8 cellular contexts compared by ENCODE assay signal in the genomic region with DNA sequence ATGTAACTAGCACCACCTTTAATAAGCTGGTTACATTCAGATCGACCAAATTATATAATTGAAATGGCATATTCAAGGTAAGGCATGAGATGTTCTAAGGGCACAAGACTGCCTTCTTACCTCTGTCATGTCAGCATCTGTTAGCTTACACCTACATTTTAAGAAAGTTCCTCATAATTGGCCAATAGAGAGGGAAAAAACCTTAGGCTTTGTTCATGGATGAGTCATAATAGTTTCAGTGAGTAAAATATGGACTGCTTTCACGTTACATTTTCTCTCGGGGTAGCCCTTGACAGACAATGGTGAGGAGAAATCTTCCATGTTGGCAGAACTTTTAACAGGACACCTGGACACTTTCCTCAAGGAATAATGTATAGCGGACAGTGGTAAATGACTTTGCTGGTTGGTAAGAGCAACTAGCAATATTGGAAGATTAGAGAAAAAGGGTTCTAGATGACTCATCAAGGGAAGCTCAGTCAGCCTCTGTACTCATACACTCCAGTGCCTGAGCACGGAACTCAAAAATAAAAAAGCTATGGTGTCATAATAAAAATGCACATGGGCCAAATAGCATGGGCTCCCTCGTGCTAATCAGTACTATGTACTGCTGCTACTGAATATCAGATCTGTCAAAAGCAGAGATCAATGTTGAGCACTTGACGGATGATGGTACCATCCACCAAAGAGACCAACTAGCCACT.
DNase-seq lines count a peak whose midpoint lies in the region; ATAC-seq and TF ChIP-seq lines count a peak whose summit lies in the region.
"Not testable (repeated sequence)": the region's sequence is repeated elsewhere in the genome, so short reads cannot be mapped to it uniquely, and the experiment has no call there.

No MANE protein-coding gene starts in this region.

- H3K4me3 Mint-ChIP-seq in activated T-cell treated with anti-CD3 and anti-CD28 coated beads, Interleukin-2, amount 50 U/mL, for 4 hours: not testable (repeated sequence)

- peak; percentile 86 for ATAC-seq in GM18858 (IDR thresholded peaks at IDR 0.05; ENCODE audit: unreplicated experiment)
- ATAC-seq in GM21360 (IDR thresholded peaks at IDR 0.05; ENCODE audit: unreplicated experiment): peak; percentile 86
- peak; percentile 69 for ATAC-seq in HG02623 (IDR thresholded peaks at IDR 0.05; ENCODE audit: unreplicated experiment)
- peak; percentile 56 for ATAC-seq in HG03060 (IDR thresholded peaks at IDR 0.05; ENCODE audit: low read depth, unreplicated experiment)
- ATAC-seq in HG03469 (IDR thresholded peaks at IDR 0.05; ENCODE audit: unreplicated experiment): peak; percentile 60
- ATAC-seq in activated T-cell treated with anti-CD3 and anti-CD28 coated beads, Interleukin-2, amount 50 U/mL, for 4 hours: peak; percentile 41 to 53

- not testable (repeated sequence) for H3K36me3 Mint-ChIP-seq in activated T-cell treated with anti-CD3 and anti-CD28 coated beads, Interleukin-2, amount 50 U/mL, for 4 hours (ENCODE audit: insufficient read depth)

- POLR2A ChIA-PET in GM10248 (lab: Yijun Ruan, JAX): not testable (repeated sequence)

- not testable (repeated sequence) for H3K4me3 ChIP-seq in epithelial cell of esophagus (ENCODE audit: low read length)

- H3K4me1 Mint-ChIP-seq in activated T-cell treated with anti-CD3 and anti-CD28 coated beads, Interleukin-2, amount 50 U/mL, for 4 hours (ENCODE audit: low read depth): not testable (repeated sequence)

- DNase-seq in GM10248 (ENCODE audit: extremely low spot score): peak; percentile 3
- not testable (repeated sequence) for DNase-seq in activated T-cell treated with anti-CD3 and anti-CD28 coated beads, Interleukin-2, amount 50 U/mL, for 4 hours
- DNase-seq in epithelial cell of esophagus (ENCODE audit: low read depth): peak; percentile 58

- H3K27me3 Mint-ChIP-seq in activated T-cell treated with anti-CD3 and anti-CD28 coated beads, Interleukin-2, amount 50 U/mL, for 4 hours (ENCODE audit: low read depth): not testable (repeated sequence)

- CTCF ChIA-PET in GM10248 (lab: Yijun Ruan, JAX): not testable (repeated sequence)

- TF ChIP-seq CTCF in GM10248 (IDR thresholded peaks at IDR 0.05; ENCODE audit: control extremely low read depth, extremely low read depth, low read depth, missing control alignments); epithelial cell of esophagus (IDR thresholded peaks at IDR 0.05; ENCODE audit: insufficient read depth, low read depth, low read length, missing control alignments): not testable (repeated sequence)

- not testable (repeated sequence) for H3K9me3 Mint-ChIP-seq in activated T-cell treated with anti-CD3 and anti-CD28 coated beads, Interleukin-2, amount 50 U/mL, for 4 hours
